ENCODE assay signal across 1 cellular context in genomic region chr9:20973246-20973945, GRCh38. TPM values are rescaled to one million over a fixed set of nuclear protein-coding genes. Genes with fewer than 3 reads are reported as not detected.
"Had no signal": no experiment of that assay in that cellular context is flagged by ENCODE, and none has a peak within 500 bp of the region (broad histone marks: within the 10 kb centered on the region; RNA-seq: fewer than 3 reads in every experiment).

No MANE protein-coding gene starts in this region.

RNA-seq across cellular contexts. Expression of gene HACD4, which starts 58.0 kb away (rescaled TPM):
- total RNA-seq: PC-3 had no signal
